Comparison of ENCODE assay signal across 2 cellular contexts in genomic region chr10:15196335-15196834, GRCh38.
TF ChIP-seq lines count a peak whose summit lies in the region.

No MANE protein-coding gene starts in this region.

TF ChIP-seq in GM23338, 12 proteins besides CTCF, POLR2A, EP300 and RAD21:
- TF ChIP-seq EZH2 (IDR thresholded peaks at IDR 0.05; ENCODE audit: low read depth, unreplicated experiment) = no peak
- TF ChIP-seq REST (IDR thresholded peaks at IDR 0.05; ENCODE audit: unreplicated experiment) = no peak
- no peak for TF ChIP-seq ZNF114 (CRISPR knock-in tag; IDR thresholded peaks at IDR 0.05)
- no peak for TF ChIP-seq JUNB (IDR thresholded peaks at IDR 0.05; ENCODE audit: unreplicated experiment)
- TF ChIP-seq NANOG (IDR thresholded peaks at IDR 0.05; ENCODE audit: borderline replicate concordance) = no peak
- no peak for TF ChIP-seq STAT1 (IDR thresholded peaks at IDR 0.05; ENCODE audit: unreplicated experiment)
- TF ChIP-seq CREB1 (CRISPR knock-in tag; IDR thresholded peaks at IDR 0.05; ENCODE audit: low read depth) = no peak
- TF ChIP-seq ZNF462 (CRISPR knock-in tag; IDR thresholded peaks at IDR 0.05) = no peak
- no peak for TF ChIP-seq POLR2AphosphoS5 (IDR thresholded peaks at IDR 0.05; ENCODE audit: low read depth)
- no peak for TF ChIP-seq ZNF331 (CRISPR knock-in tag; IDR thresholded peaks at IDR 0.05; ENCODE audit: low read depth)
- no peak for TF ChIP-seq EZH2phosphoT487 (IDR thresholded peaks at IDR 0.05; ENCODE audit: unreplicated experiment)
- no peak for TF ChIP-seq ETS1 (IDR thresholded peaks at IDR 0.05)

TF ChIP-seq in K562, 482 proteins besides CTCF, POLR2A, EP300 and RAD21 (continues in another document):
- TF ChIP-seq PKNOX1 (IDR thresholded peaks at IDR 0.05) (0 out of 2 replicates have a peak, but pooled peaks have one; percentile 0), PHF20 (IDR thresholded peaks at IDR 0.05; ENCODE audit: partially characterized antibody) (no peak), HMGN3 (IDR thresholded peaks at IDR 0.05; ENCODE audit: borderline replicate concordance, extremely low read depth, insufficient read length, low read depth, low read length) (no peak), SIN3B (IDR thresholded peaks at IDR 0.05; ENCODE audit: low read depth) (no peak), MECOM (CRISPR knock-in tag; IDR thresholded peaks at IDR 0.05) (no peak), ZNF764 (CRISPR knock-in tag; IDR thresholded peaks at IDR 0.05; ENCODE audit: low read depth) (no peak), ESRRB (CRISPR knock-in tag; IDR thresholded peaks at IDR 0.05; ENCODE audit: borderline replicate concordance) (no peak), ZBTB1 (CRISPR knock-in tag; IDR thresholded peaks at IDR 0.05; ENCODE audit: borderline replicate concordance, low read depth) (no peak), NKRF (IDR thresholded peaks at IDR 0.05; ENCODE audit: borderline replicate concordance) (no peak), ZNF589 (CRISPR knock-in tag; IDR thresholded peaks at IDR 0.05; ENCODE audit: low read depth) (no peak), PRDM10 (IDR thresholded peaks at IDR 0.05; ENCODE audit: partially characterized antibody) (peak; percentile 43), ZNF224 (CRISPR knock-in tag; IDR thresholded peaks at IDR 0.05) (no peak), ZBTB43 (CRISPR knock-in tag; IDR thresholded peaks at IDR 0.05) (no peak), ZNF780A (CRISPR knock-in tag; IDR thresholded peaks at IDR 0.05) (no peak), ZNF778 (CRISPR knock-in tag; IDR thresholded peaks at IDR 0.05) (no peak), MAZ (CRISPR knock-in tag; conservative IDR thresholded peaks at IDR 0.05 in 1 of 2, IDR thresholded peaks at IDR 0.05 in 1 of 2) (no peak), RBM22 (IDR thresholded peaks at IDR 0.05; ENCODE audit: low read depth, low read length, poor library complexity, severe bottlenecking) (no peak), NFIC (IDR thresholded peaks at IDR 0.05) (no peak), ATF7 (IDR thresholded peaks at IDR 0.05) (0 out of 2 replicates have a peak, but pooled peaks have one; percentile 18), NR2C1 (IDR thresholded peaks at IDR 0.05) (no peak), NR2C1 (tag; IDR thresholded peaks at IDR 0.05) (no peak), MEIS2 (IDR thresholded peaks at IDR 0.05; ENCODE audit: partially characterized antibody) (no peak), MEF2A (IDR thresholded peaks at IDR 0.05; ENCODE audit: control insufficient read depth, low read depth, low read length) (no peak), RFX5 (IDR thresholded peaks at IDR 0.05; ENCODE audit: low read depth, low read length) (no peak), ZNF512 (tag; IDR thresholded peaks at IDR 0.05) (peak; percentile 96), ZNF407 (IDR thresholded peaks at IDR 0.05; ENCODE audit: low read depth) (no peak), LEF1 (IDR thresholded peaks at IDR 0.05) (no peak), ASH1L (IDR thresholded peaks at IDR 0.05; ENCODE audit: borderline replicate concordance, low read depth, partially characterized antibody) (peak; percentile 31), NR1H2 (CRISPR knock-in tag; IDR thresholded peaks at IDR 0.05) (no peak), ETS2 (tag; IDR thresholded peaks at IDR 0.05; ENCODE audit: borderline replicate concordance, poor library complexity, severe bottlenecking) (no peak), ZNF274 (IDR thresholded peaks at IDR 0.05; ENCODE audit: borderline replicate concordance, low read depth, low read length) (no peak)
